ENCODE assay signal across 12 cellular contexts in the genomic region with DNA sequence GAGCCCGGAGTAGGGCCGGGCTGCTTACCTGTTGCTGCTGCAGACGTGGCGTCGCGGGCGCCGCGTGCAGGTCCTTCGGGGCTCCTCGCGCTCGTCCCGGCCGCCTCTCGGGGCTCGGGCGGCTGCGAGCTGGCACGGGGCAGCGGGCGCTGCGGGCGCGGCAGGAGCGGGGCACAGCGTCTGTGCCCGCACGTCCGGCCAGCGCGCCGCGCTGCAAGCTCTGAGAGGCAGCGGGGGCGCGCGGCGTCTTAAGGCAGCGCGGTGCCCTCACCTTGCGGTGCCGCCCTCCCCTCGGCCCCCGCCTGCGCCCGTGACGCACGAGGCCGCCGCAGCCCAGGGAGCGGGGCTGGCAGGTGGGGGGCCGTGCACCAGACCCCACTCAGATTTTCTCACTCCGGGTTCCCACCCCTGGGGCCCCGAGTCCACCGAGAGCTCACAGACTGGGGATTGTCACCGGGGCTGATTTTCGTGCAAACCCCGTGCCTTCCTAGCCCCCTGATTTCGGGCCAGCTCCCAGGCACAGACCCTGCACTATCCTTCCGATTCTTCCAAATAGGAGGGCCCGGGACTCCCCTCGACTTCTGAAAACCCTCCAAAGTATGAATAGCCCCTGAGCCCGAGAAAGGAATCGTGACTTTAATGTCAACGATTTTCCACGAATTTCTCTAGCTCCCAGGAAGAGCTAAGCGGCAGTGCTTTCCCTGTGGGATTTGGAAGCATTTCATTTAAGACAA. TPM values are rescaled to one million over a fixed set of nuclear protein-coding genes. Genes with fewer than 3 reads are reported as not detected.
DNase-seq lines count a peak whose midpoint lies in the region; ATAC-seq and TF ChIP-seq lines count a peak whose summit lies in the region.
"Had no signal": no experiment of that assay in that cellular context is flagged by ENCODE, and none has a peak within 500 bp of the region (broad histone marks: within the 10 kb centered on the region; RNA-seq: fewer than 3 reads in every experiment).

A gene with protein sequence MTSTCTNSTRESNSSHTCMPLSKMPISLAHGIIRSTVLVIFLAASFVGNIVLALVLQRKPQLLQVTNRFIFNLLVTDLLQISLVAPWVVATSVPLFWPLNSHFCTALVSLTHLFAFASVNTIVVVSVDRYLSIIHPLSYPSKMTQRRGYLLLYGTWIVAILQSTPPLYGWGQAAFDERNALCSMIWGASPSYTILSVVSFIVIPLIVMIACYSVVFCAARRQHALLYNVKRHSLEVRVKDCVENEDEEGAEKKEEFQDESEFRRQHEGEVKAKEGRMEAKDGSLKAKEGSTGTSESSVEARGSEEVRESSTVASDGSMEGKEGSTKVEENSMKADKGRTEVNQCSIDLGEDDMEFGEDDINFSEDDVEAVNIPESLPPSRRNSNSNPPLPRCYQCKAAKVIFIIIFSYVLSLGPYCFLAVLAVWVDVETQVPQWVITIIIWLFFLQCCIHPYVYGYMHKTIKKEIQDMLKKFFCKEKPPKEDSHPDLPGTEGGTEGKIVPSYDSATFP (minus strand): TSS at position 222 of the 734 bp plus-strand sequence. CDS start 2,321 bp downstream, outside the sequence.

- H3K36me3 ChIP-seq in SK-N-SH (replicated peaks in 1 of 2; ENCODE audit: control insufficient read depth in 1 of 2, insufficient read depth in 2 of 2, low read length in 1 of 2) (no peaks in the 10 kb centered on the region), HEK293 (ENCODE audit: control insufficient read depth in 2 of 2, insufficient read depth in 1 of 2, low read length in 2 of 2) (no peaks in the 10 kb centered on the region), neural cell (ENCODE audit: insufficient read depth, low read length) (no peaks in the 10 kb centered on the region)
- H3K36me3 ChIP-seq: MG63 had no signal

- POLR2A ChIA-PET in SK-N-SH (lab: Yijun Ruan, JAX): no interaction called here
- POLR2A ChIA-PET in HEK293 (lab: Yijun Ruan, JAX): interaction anchor here (0.5 kb wide), 1 partner anchor 17 kb away, joined by 4 read pairs; no protein-coding TSS in a partner anchor

- H3K9ac ChIP-seq in SK-N-SH (no peak within 1 kb of the TSS), neural cell (ENCODE audit: low read length) (no peak within 1 kb of the TSS)

- peak; percentile 45 for DNase-seq in SK-N-SH
- no peak for DNase-seq in central memory CD8-positive, alpha-beta T cell (ENCODE audit: low spot score in 2 of 2)
- no peak for DNase-seq in CD14-positive monocyte (ENCODE audit: low spot score)
- DNase-seq in HPDE6-E6E7 (ENCODE audit: extremely low spot score): no peak
- DNase-seq: effector CD4-positive, alpha-beta T cell; HFFc6; hippocampal formation; MG63 had no signal

- no peak within 1 kb of the TSS for H3K27ac ChIP-seq in SK-N-SH (ENCODE audit: low read depth in 2 of 2, low read length in 1 of 2)
- H3K27ac ChIP-seq in HEK293 (ENCODE audit: extremely low read depth, low read depth, low read length): no peak within 1 kb of the TSS
- no peak within 1 kb of the TSS for H3K27ac ChIP-seq in neural cell (ENCODE audit: low read length)

- peak within 1 kb of the TSS; percentile 51 for H3K4me3 Mint-ChIP-seq in central memory CD8-positive, alpha-beta T cell
- peak within 1 kb of the TSS in 1 of 2 donors; percentile 70 for H3K4me3 Mint-ChIP-seq in CD14-positive monocyte
- H3K4me3 Mint-ChIP-seq: HFFc6 had no signal

- H3K4me1 Mint-ChIP-seq in central memory CD8-positive, alpha-beta T cell: peaks cover 7% of the 10 kb centered on the region
- H3K4me1 Mint-ChIP-seq in CD14-positive monocyte: peaks cover 4% of the 10 kb centered on the region

- no peaks in the 10 kb centered on the region for H3K9me3 Mint-ChIP-seq in central memory CD8-positive, alpha-beta T cell
- peaks cover 0 to 12% (median 4%) of the 10 kb centered on the region in 7 donors for H3K9me3 Mint-ChIP-seq in CD14-positive monocyte
- H3K9me3 Mint-ChIP-seq: HFFc6 had no signal

- intact Hi-C loops in CD14-positive monocyte (cut with micrococcal nuclease): no loop called here

- WGBS in SK-N-SH (ENCODE audit: low lambda C conversion rate): 3% methylated on average over 11 of the region's 68 CpGs

- TF ChIP-seq EP300 in SK-N-SH (IDR thresholded peaks at IDR 0.05; ENCODE audit: borderline replicate concordance in 1 of 2, low read depth in 1 of 2, low read length in 1 of 2) (no peak), neural cell (conservative IDR thresholded peaks at IDR 0.05; ENCODE audit: poor library complexity, severe bottlenecking) (no peak)

- ATAC-seq in SK-N-SH treated with all-trans-retinoic acid at 6 μM for 48 hours: no peak
- ATAC-seq in central memory CD8-positive, alpha-beta T cell (replicated peaks; ENCODE audit: extremely low read depth, poor library complexity, severe bottlenecking): no peak
- ATAC-seq in HG03378 (IDR thresholded peaks at IDR 0.05; ENCODE audit: unreplicated experiment): no peak

- TF ChIP-seq RAD21 in SK-N-SH (IDR thresholded peaks at IDR 0.05; ENCODE audit: low read length): no peak
- no peak for TF ChIP-seq RAD21 in neural cell (conservative IDR thresholded peaks at IDR 0.05)

- H3K27me3 Mint-ChIP-seq in central memory CD8-positive, alpha-beta T cell: peaks cover 28% of the 10 kb centered on the region
- H3K27me3 Mint-ChIP-seq in CD14-positive monocyte (ENCODE audit: low read depth in 3 of 3): peaks cover 24 to 40% (median 36%) of the 10 kb centered on the region in 3 donors

- TF ChIP-seq CTCF in SK-N-SH (IDR thresholded peaks at IDR 0.05) (no peak), HEK293 (tag by site-specific recombination; IDR thresholded peaks at IDR 0.05) (no peak), neural cell (IDR thresholded peaks at IDR 0.05; ENCODE audit: poor library complexity, severe bottlenecking) (no peak), CD14-positive monocyte (IDR thresholded peaks at IDR 0.05) (no peak)

- H3K4me3 ChIP-seq in SK-N-SH (ENCODE audit: low read depth in 2 of 2, low read length in 1 of 2) (no peak within 1 kb of the TSS), HEK293 (ENCODE audit: low read depth, low read length) (no peak within 1 kb of the TSS; the same call in 1 of the 2 replicates), neural cell (ENCODE audit: low read length) (peak within 1 kb of the TSS; percentile 58)

- H3K4me2 ChIP-seq in SK-N-SH (peak within 1 kb of the TSS; percentile 33; the same call in 1 of the 2 replicates), neural cell (ENCODE audit: low read length) (no peak within 1 kb of the TSS)

- no peaks in the 10 kb centered on the region for H3K79me2 ChIP-seq in SK-N-SH (ENCODE audit: insufficient read depth)
- H3K79me2 ChIP-seq in neural cell (replicated peaks; ENCODE audit: insufficient read depth, low read length): no peaks in the 10 kb centered on the region

- H3K27me3 ChIP-seq in SK-N-SH (ENCODE audit: insufficient read depth) (peaks cover 65% of the 10 kb centered on the region), neural cell (ENCODE audit: insufficient read depth, low read depth, low read length) (peaks cover 47% of the 10 kb centered on the region)

- no peaks in the 10 kb centered on the region for H3K36me3 Mint-ChIP-seq in central memory CD8-positive, alpha-beta T cell (ENCODE audit: insufficient read depth)
- H3K36me3 Mint-ChIP-seq in CD14-positive monocyte: no peaks in the 10 kb centered on the region

- H3F3A ChIP-seq in SK-N-SH (replicated peaks; ENCODE audit: insufficient read depth) (no peaks in the 10 kb centered on the region), neural cell (ENCODE audit: insufficient read depth, low read length, poor library complexity, severe bottlenecking) (no peaks in the 10 kb centered on the region)

- H4K20me1 ChIP-seq in SK-N-SH (ENCODE audit: insufficient read depth): no peaks in the 10 kb centered on the region
- no peaks in the 10 kb centered on the region for H4K20me1 ChIP-seq in neural cell (ENCODE audit: insufficient read depth)

- H3K9me3 ChIP-seq in SK-N-SH (no peaks in the 10 kb centered on the region), HEK293 (ENCODE audit: control insufficient read depth, insufficient read depth, low read depth, low read length) (no peaks in the 10 kb centered on the region), neural cell (ENCODE audit: low read length) (no peaks in the 10 kb centered on the region)
- H3K9me3 ChIP-seq: MG63 had no signal

- no peak within 1 kb of the TSS for H3K27ac Mint-ChIP-seq in central memory CD8-positive, alpha-beta T cell (ENCODE audit: low read depth)
- no peak within 1 kb of the TSS for H3K27ac Mint-ChIP-seq in CD14-positive monocyte
- H3K27ac Mint-ChIP-seq: HFFc6 had no signal

- CTCF ChIA-PET in SK-N-SH (lab: Yijun Ruan, JAX): interaction anchor here (1.6 to 2.5 kb wide), 2 partner anchors 16 to 19 kb away, joined by 3 to 8 read pairs; no protein-coding TSS in a partner anchor
- CTCF ChIA-PET in HEK293 (lab: Yijun Ruan, JAX): interaction anchor here (1.2 kb wide), 1 partner anchor 19 kb away, joined by 5 read pairs; no protein-coding TSS in a partner anchor

- H2AFZ ChIP-seq in SK-N-SH (ENCODE audit: low read depth): no peak within 1 kb of the TSS
- H2AFZ ChIP-seq in neural cell (ENCODE audit: low read depth, low read length): no peak within 1 kb of the TSS

- H3K9me2 ChIP-seq in SK-N-SH: no peaks in the 10 kb centered on the region
- H3K9me2 ChIP-seq in neural cell (ENCODE audit: insufficient read depth, low read length): no peaks in the 10 kb centered on the region

- H3K4me1 ChIP-seq in SK-N-SH (ENCODE audit: control insufficient read depth in 1 of 2, insufficient read depth in 2 of 2, low read depth in 1 of 2, low read length in 1 of 2): peaks cover 0 to 9% of the 10 kb centered on the region in 2 experiments; a peak in 1 of 4 replicates
- peaks cover 2% of the 10 kb centered on the region for H3K4me1 ChIP-seq in HEK293 (ENCODE audit: control insufficient read depth, insufficient read depth, low read length)

TF ChIP-seq in SK-N-SH, 30 proteins besides CTCF, POLR2A, EP300 and RAD21:
- TF ChIP-seq FOXM1 (IDR thresholded peaks at IDR 0.05; ENCODE audit: low read depth) (no peak), GATA2 (CRISPR knock-in tag; IDR thresholded peaks at IDR 0.05) (no peak)

TF ChIP-seq in neural cell, 6 proteins besides CTCF, POLR2A, EP300 and RAD21 (continues in another document):
- no peak for TF ChIP-seq MXI1 (conservative IDR thresholded peaks at IDR 0.05; ENCODE audit: poor library complexity, severe bottlenecking)

RNA-seq across cellular contexts. Expression of the gene that starts here (rescaled TPM):
- polyA plus RNA-seq in SK-N-SH (2012; rRNA removed) (not detected in 2 replicates), neural cell (0.38 and 0.56 TPM in 2 replicates), CD14-positive monocyte (not detected)
- polyA plus RNA-seq in SK-N-SH (2012; cell fraction: cytosol; rRNA removed): not detected in 2 replicates
- not detected in 2 replicates for polyA plus RNA-seq in SK-N-SH (2012; cell fraction: nucleus; rRNA removed)
- 0.35 and 0.49 TPM in 2 replicates for polyA minus RNA-seq in neural cell

Comparison
In these comparisons a context has a peak if more than half of its experiments do, and no peak if none do; other contexts are left out.
1. Peak in DNase-seq and H3K4me2 ChIP-seq in SK-N-SH; RNA of the gene not detected or under 1 TPM.